27 cellular contexts compared by ENCODE assay signal in the genomic region with DNA sequence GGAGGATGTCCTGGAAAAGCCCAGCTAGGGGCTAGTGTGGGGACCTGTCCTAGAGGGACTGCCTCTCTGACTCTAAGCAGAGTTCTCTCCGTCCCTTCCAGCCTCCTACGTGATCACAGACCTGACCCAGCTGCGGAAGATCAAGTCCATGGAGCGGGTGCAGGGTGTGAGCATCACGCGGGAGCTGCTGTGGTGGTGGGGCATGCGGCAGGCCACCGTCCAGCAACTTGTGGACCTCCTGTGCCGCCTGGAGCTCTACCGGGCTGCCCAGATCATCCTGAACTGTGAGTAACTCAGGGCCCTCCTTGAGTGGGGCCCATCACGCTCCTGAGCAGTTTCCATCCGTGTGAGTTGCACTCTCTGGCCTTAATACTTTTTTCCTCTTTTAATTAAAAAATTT.
"Had no signal": no experiment of that assay in that cellular context is flagged by ENCODE, and none has a peak within 500 bp of the region (broad histone marks: within the 10 kb centered on the region; RNA-seq: fewer than 3 reads in every experiment).

No MANE protein-coding gene starts in this region.

- H3K27me3 Mint-ChIP-seq: effector memory CD8-positive, alpha-beta T cell; memory B cell; naive thymus-derived CD4-positive, alpha-beta T cell; stimulated activated naive CD8-positive, alpha-beta T cell treated with anti-CD3 and anti-CD28 coated beads, Interleukin-15, amount 100 ng/mL, for 72 hours had no signal

- H2AFZ ChIP-seq: neural progenitor cell had no signal

- H3K36me3 Mint-ChIP-seq: neural progenitor cell had no signal

- H3K9me3 Mint-ChIP-seq: effector memory CD8-positive, alpha-beta T cell; immature natural killer cell; memory B cell; naive thymus-derived CD4-positive, alpha-beta T cell; nephron; neural progenitor cell; stimulated activated naive CD8-positive, alpha-beta T cell treated with anti-CD3 and anti-CD28 coated beads, Interleukin-15, amount 100 ng/mL, for 72 hours had no signal

- H3K9ac ChIP-seq: neural progenitor cell had no signal

- H3K4me1 Mint-ChIP-seq: nephron had no signal

- H3K4me2 ChIP-seq: neural progenitor cell had no signal

- H3K9me3 ChIP-seq: esophagus squamous epithelium, prostate gland, sigmoid colon, spleen, suprapubic skin, transverse colon, upper lobe of right lung, uterus had no signal

- H3K27ac ChIP-seq: esophagus squamous epithelium, neural progenitor cell, prostate gland, sigmoid colon, spleen, suprapubic skin, transverse colon, upper lobe of right lung, uterus had no signal

- H3K27ac Mint-ChIP-seq: immature natural killer cell, memory B cell, nephron, neural progenitor cell had no signal

- H3K27me3 ChIP-seq: esophagus squamous epithelium, neural progenitor cell, sigmoid colon, spleen, suprapubic skin, transverse colon, upper lobe of right lung, uterus had no signal

- FAIRE-seq: endometrium had no signal

- H3K4me3 Mint-ChIP-seq: effector memory CD8-positive, alpha-beta T cell; immature natural killer cell; memory B cell; naive thymus-derived CD4-positive, alpha-beta T cell; nephron; neural progenitor cell; stimulated activated naive CD8-positive, alpha-beta T cell treated with anti-CD3 and anti-CD28 coated beads, Interleukin-15, amount 100 ng/mL, for 72 hours had no signal

- H3K4me1 ChIP-seq: neural progenitor cell, prostate gland had no signal

- H3K4me3 ChIP-seq: esophagus squamous epithelium, lung, neural progenitor cell, prostate gland, sigmoid colon, spleen, suprapubic skin, transverse colon, upper lobe of right lung, uterus had no signal

- H3K36me3 ChIP-seq: neural progenitor cell, prostate gland, transverse colon, upper lobe of right lung, uterus had no signal

- ATAC-seq: effector memory CD8-positive, alpha-beta T cell; naive thymus-derived CD4-positive, alpha-beta T cell; right cardiac atrium; stimulated activated naive CD8-positive, alpha-beta T cell treated with anti-CD3 and anti-CD28 coated beads, Interleukin-15, amount 100 ng/mL, for 72 hours; upper lobe of right lung had no signal

- DNase-seq: cortex of kidney; effector memory CD8-positive, alpha-beta T cell; erythroblast; esophagus squamous epithelium; foreskin melanocyte; hypothalamus; immature natural killer cell; islet precursor cell; midbrain; naive thymus-derived CD4-positive, alpha-beta T cell; nucleus accumbens; right cardiac atrium; sigmoid colon; spleen; stimulated activated CD4-positive, alpha-beta T cell treated with anti-CD3 and anti-CD28 coated beads, Interleukin-4, amount 100 ng/mL, for 4 hours; stimulated activated naive CD4-positive, alpha-beta T cell; stimulated activated naive CD8-positive, alpha-beta T cell treated with anti-CD3 and anti-CD28 coated beads, Interleukin-15, amount 100 ng/mL, for 72 hours; transverse colon; upper lobe of right lung; uterus had no signal
